ENCODE assay signal across 28 cellular contexts in genomic region chr3:108877906-108878305, GRCh38. TPM values are rescaled to one million over a fixed set of nuclear protein-coding genes. Genes with fewer than 3 reads are reported as not detected.
DNase-seq lines count a peak whose midpoint lies in the region; ATAC-seq and TF ChIP-seq lines count a peak whose summit lies in the region.
"Had no signal": no experiment of that assay in that cellular context is flagged by ENCODE, and none has a peak within 500 bp of the region (broad histone marks: within the 10 kb centered on the region; RNA-seq: fewer than 3 reads in every experiment).

No MANE protein-coding gene starts in this region.

- POLR2A ChIA-PET in MCF 10A (lab: Yijun Ruan, JAX), result no interaction called here

- H3K4me1 ChIP-seq in mammary epithelial cell (ENCODE audit: insufficient read depth, low read length) (no peaks in the 10 kb centered on the region), BE2C (no peaks in the 10 kb centered on the region), upper lobe of right lung (no peaks in the 10 kb centered on the region)
- H3K4me1 ChIP-seq: HAP-1 had no signal

- H3K79me2 ChIP-seq in mammary epithelial cell (ENCODE audit: insufficient read depth, low read length), result no peaks in the 10 kb centered on the region

- BruUV-seq in MCF 10A (replicated peaks; lab: Mats Ljungman, UMichigan), result no TSS peak
- no TSS peak for BruUV-seq in mammary epithelial cell (replicated peaks; lab: Mats Ljungman, UMichigan)

- H3K9me3 ChIP-seq in mammary epithelial cell (replicated peaks; ENCODE audit: insufficient read depth, low read length) (no peaks in the 10 kb centered on the region), MG63 (no peaks in the 10 kb centered on the region), BE2C (no peaks in the 10 kb centered on the region), upper lobe of right lung (no peaks in the 10 kb centered on the region)
- H3K9me3 ChIP-seq: HAP-1 had no signal

- H3K4me1 Mint-ChIP-seq in MCF 10A (ENCODE audit: insufficient read depth, unreplicated experiment), result no peaks in the 10 kb centered on the region

- in situ Hi-C loops in mammary epithelial cell (cut with MboI; ENCODE audit: low sequenced_read_pairs in 2 of 2), result no loop called here

- no peak for ATAC-seq in upper lobe of right lung
- ATAC-seq: CD8-positive, alpha-beta T cell; K562 had no signal

- H3K4me3 Mint-ChIP-seq in MCF 10A (ENCODE audit: unreplicated experiment), result no peak overlapping the region
- H3K4me3 Mint-ChIP-seq: CD8-positive, alpha-beta T cell; HFFc6 had no signal

- no peak overlapping the region for H3K9ac ChIP-seq in mammary epithelial cell (ENCODE audit: insufficient read depth, low read length)

- no peak overlapping the region for H3K27ac ChIP-seq in mammary epithelial cell (ENCODE audit: insufficient read depth, low read depth, low read length)
- no peak overlapping the region for H3K27ac ChIP-seq in upper lobe of right lung
- H3K27ac ChIP-seq: C4-2B, RWPE1 had no signal

- dilution Hi-C loops in mammary epithelial cell (cut with HindIII; ENCODE audit: low sequenced_read_pairs), result no loop called here

- CTCF ChIA-PET in MCF 10A (lab: Yijun Ruan, JAX) (interaction anchor here (0.6 kb wide), 1 partner anchor 275 kb away, joined by 3 read pairs; no protein-coding TSS in a partner anchor), mammary epithelial cell (lab: Charles Lee; ENCODE audit: low non-redundant PET) (no interaction called here)

- no peaks in the 10 kb centered on the region for H4K20me1 ChIP-seq in mammary epithelial cell (ENCODE audit: insufficient read depth, low read length)

- intact Hi-C loops in MCF 10A (cut with micrococcal nuclease) (no loop called here), mammary epithelial cell (cut with micrococcal nuclease) (no loop called here), upper lobe of right lung (cut with DNase I) (no loop called here)

- H3K27me3 ChIP-seq in mammary epithelial cell (ENCODE audit: insufficient read depth, low read length), result no peaks in the 10 kb centered on the region
- H3K27me3 ChIP-seq in MG63, result no peaks in the 10 kb centered on the region
- peaks cover 7% of the 10 kb centered on the region for H3K27me3 ChIP-seq in BE2C
- no peaks in the 10 kb centered on the region for H3K27me3 ChIP-seq in upper lobe of right lung

- no peaks in the 10 kb centered on the region for H3K9me3 Mint-ChIP-seq in MCF 10A (ENCODE audit: unreplicated experiment)
- H3K9me3 Mint-ChIP-seq: CD8-positive, alpha-beta T cell had no signal

- peak; percentile 3 for DNase-seq in MCF 10A (ENCODE audit: unreplicated experiment)
- DNase-seq in mammary epithelial cell, result no peak
- peak; percentile 11 for DNase-seq in MG63
- DNase-seq in astrocyte of the hippocampus (ENCODE audit: low read depth, low spot score), result peak; percentile 7
- DNase-seq in NCI-H510A treated with DMSO at 0.1 percent for 48 hours (lab: John Stamatoyannopoulos, UW), result no peak
- DNase-seq in BE2C, result no peak
- DNase-seq in upper lobe of right lung, result no peak
- DNase-seq: CD8-positive, alpha-beta T cell; DMS 273 treated with DMSO at 0.1 percent for 48 hours; DMS79; EL; GF-D8; GOT3; HFFc6; NCI-H1092; NCI-H1417 treated with DMSO at 0.1 percent for 48 hours; NCI-H1694 treated with DMSO at 0.1 percent for 48 hours; NCI-H2081; NCI-H2227 treated with DMSO at 0.1 percent for 48 hours; NCI-H69; SHP77 had no signal

- H3K27me3 Mint-ChIP-seq in MCF 10A (ENCODE audit: insufficient read depth, unreplicated experiment), result no peaks in the 10 kb centered on the region

- H2AFZ ChIP-seq in mammary epithelial cell (ENCODE audit: low read depth, low read length), result no peak overlapping the region

- TF ChIP-seq CTCF in MCF 10A (IDR thresholded peaks at IDR 0.05; ENCODE audit: unreplicated experiment), result no peak
- no peak for TF ChIP-seq CTCF in mammary epithelial cell (conservative IDR thresholded peaks at IDR 0.05 in 1 of 2, IDR thresholded peaks at IDR 0.05 in 1 of 2; ENCODE audit: extremely low read depth in 1 of 2, insufficient read depth in 1 of 2, low read depth in 1 of 2, low read length in 2 of 2)
- TF ChIP-seq CTCF in BE2C (IDR thresholded peaks at IDR 0.05; ENCODE audit: low read depth, low read length), result no peak
- no peak for TF ChIP-seq CTCF in upper lobe of right lung (IDR thresholded peaks at IDR 0.05)

- no peaks in the 10 kb centered on the region for H3K36me3 Mint-ChIP-seq in MCF 10A (ENCODE audit: insufficient read depth, unreplicated experiment)
- H3K36me3 Mint-ChIP-seq: CD8-positive, alpha-beta T cell had no signal

- WGBS in mammary epithelial cell (ENCODE audit: low coverage, missing lambda C conversion rate), result 10% methylated on average over 1 of the region's 1 CpG

- H3K36me3 ChIP-seq in mammary epithelial cell (ENCODE audit: insufficient read depth, low read length) (no peaks in the 10 kb centered on the region), MG63 (no peaks in the 10 kb centered on the region), BE2C (no peaks in the 10 kb centered on the region), upper lobe of right lung (no peaks in the 10 kb centered on the region)
- H3K36me3 ChIP-seq: HAP-1 had no signal

- no peak overlapping the region for H3K4me2 ChIP-seq in mammary epithelial cell (ENCODE audit: insufficient read depth, low read depth, low read length)

- H3K4me3 ChIP-seq in mammary epithelial cell (replicated peaks in 1 of 3; ENCODE audit: insufficient read depth in 1 of 3, low read depth in 2 of 3, low read length in 3 of 3) (no peak overlapping the region), MG63 (no peak overlapping the region), BE2C (ENCODE audit: low read depth, low read length) (no peak overlapping the region), upper lobe of right lung (no peak overlapping the region)
- H3K4me3 ChIP-seq: HAP-1, K562 had no signal

- H3K27ac Mint-ChIP-seq in MCF 10A (ENCODE audit: low read depth, unreplicated experiment), result no peak overlapping the region
- H3K27ac Mint-ChIP-seq: CD8-positive, alpha-beta T cell; HFFc6 had no signal

RNA-seq across cellular contexts. Expression of gene TRAT1, which starts 55.3 kb away (rescaled TPM):
- not detected in 2 replicates for total RNA-seq in MCF 10A (2022)
- total RNA-seq in mammary epithelial cell, result not detected
- not detected for polyA plus RNA-seq in mammary epithelial cell
- not detected for polyA minus RNA-seq in mammary epithelial cell
- total RNA-seq in MG63 (2014; rRNA removed; shearing (Covaris generic); ENCODE audit: low replicate concordance), result not detected in 2 replicates
- not detected for polyA plus RNA-seq in BE2C (2012; ENCODE audit: insufficient read depth, insufficient read length, low read depth)
- 1.1 TPM for total RNA-seq in upper lobe of right lung
- total RNA-seq: A673, HFFc6, K562, LHCN-M2, NCI-H460 had no signal
- polyA plus RNA-seq: K562 had no signal

Comparison
In these comparisons a context has a peak if more than half of its experiments do, and no peak if none do; other contexts are left out.
1. DNase-seq: peak in MCF 10A (single experiment), MG63 (single experiment) and astrocyte of the hippocampus (single experiment); none in mammary epithelial cell (single experiment), NCI-H510A treated with DMSO at 0.1 percent for 48 hours (single experiment), BE2C (single experiment) and upper lobe of right lung (single experiment).